In the genomic region with DNA sequence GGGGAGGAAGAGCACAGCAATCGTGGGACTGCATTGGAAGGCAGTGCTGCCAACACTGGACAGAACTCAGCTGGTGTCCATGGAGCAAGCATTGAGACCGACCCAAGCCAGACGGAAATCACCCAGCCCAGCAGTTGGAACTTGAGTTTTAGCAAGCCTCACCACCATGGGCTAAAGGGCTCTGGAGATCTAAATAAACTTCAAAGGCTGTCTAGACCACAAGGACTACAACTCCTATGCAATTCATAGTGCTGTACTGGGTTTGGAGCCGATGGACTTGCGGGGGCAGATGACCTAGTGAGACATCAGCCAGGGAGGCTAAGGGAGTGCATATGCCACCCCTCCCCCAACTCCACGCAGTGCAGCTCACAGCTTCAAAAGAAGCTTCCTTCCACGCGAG, we compare ENCODE assay signal across 16 cellular contexts.
DNase-seq lines count a peak whose midpoint lies in the region; ATAC-seq and FAIRE-seq lines count a peak whose summit lies in the region.
"Had no signal": no experiment of that assay in that cellular context is flagged by ENCODE, and none has a peak within 500 bp of the region (broad histone marks: within the 10 kb centered on the region; RNA-seq: fewer than 3 reads in every experiment).

No MANE protein-coding gene starts in this region.

- no peak overlapping the region for H2BK15ac ChIP-seq in mesenchymal stem cell (ENCODE audit: low read depth, poor library complexity, severe bottlenecking)

- 73% methylated on average over 8 of the region's 8 CpGs for WGBS in mesenchymal stem cell

- no peaks in the 10 kb centered on the region for H3K79me1 ChIP-seq in mesenchymal stem cell (replicated peaks; ENCODE audit: low read length, poor library complexity, severe bottlenecking)

- no peak overlapping the region for H3K9ac ChIP-seq in mesenchymal stem cell (ENCODE audit: low read length)

- no peak overlapping the region for H3K4me3 Mint-ChIP-seq in activated T-helper 17 cell treated with anti-CD3 and anti-CD28 coated beads, Interleukin-2, amount 50 U/mL, for 72 hours
- H3K4me3 Mint-ChIP-seq: CD8-positive, alpha-beta memory T cell had no signal

- no peak for ATAC-seq in activated T-helper 17 cell treated with anti-CD3 and anti-CD28 coated beads, Interleukin-2, amount 50 U/mL, for 72 hours (replicated peaks)

- no peak overlapping the region for H3K4me2 ChIP-seq in mesenchymal stem cell (ENCODE audit: low read length, poor library complexity, severe bottlenecking)

- H3K36me3 ChIP-seq in mesenchymal stem cell (ENCODE audit: control insufficient read depth in 1 of 2, insufficient read depth in 2 of 2, low read depth in 1 of 2, low read length in 2 of 2) = no peaks in the 10 kb centered on the region
- H3K36me3 ChIP-seq: SJSA1 had no signal

- H3K4me1 ChIP-seq in mesenchymal stem cell (ENCODE audit: control insufficient read depth, insufficient read depth, low read depth, low read length) = no peaks in the 10 kb centered on the region

- peak; percentile 13 for FAIRE-seq in HTR-8/SVneo (lab: Jason Lieb, UNC)
- FAIRE-seq: H54 had no signal

- H3K18ac ChIP-seq in mesenchymal stem cell (ENCODE audit: low read depth in 1 of 2, low read length in 2 of 2) = no peak overlapping the region

- no peak overlapping the region for H2AFZ ChIP-seq in mesenchymal stem cell (ENCODE audit: low read depth, low read length)

- no peak overlapping the region for H3K4me3 ChIP-seq in mesenchymal stem cell (ENCODE audit: insufficient read depth in 1 of 2, low read depth in 1 of 2, low read length in 2 of 2)
- H3K4me3 ChIP-seq: SJSA1 had no signal

- no peak overlapping the region for H2AK5ac ChIP-seq in mesenchymal stem cell (ENCODE audit: low read length, severe bottlenecking)

- H2BK120ac ChIP-seq in mesenchymal stem cell (ENCODE audit: low read depth, low read length) = no peak overlapping the region

- H3K4me1 Mint-ChIP-seq in activated T-helper 17 cell treated with anti-CD3 and anti-CD28 coated beads, Interleukin-2, amount 50 U/mL, for 72 hours = peaks cover 4% of the 10 kb centered on the region
- H3K4me1 Mint-ChIP-seq: CD8-positive, alpha-beta memory T cell had no signal

- no peak overlapping the region for H2BK5ac ChIP-seq in mesenchymal stem cell (ENCODE audit: low read depth, low read length, poor library complexity, severe bottlenecking)

- peak; percentile 7 for DNase-seq in AG08396 (ENCODE audit: low spot score)
- no peak for DNase-seq in HTR-8/SVneo (ENCODE audit: insufficient read length, low spot score)
- DNase-seq in mesenchymal stem cell = peak; percentile 67
- DNase-seq in NCI-H2107 treated with DMSO at 0.1 percent for 48 hours (lab: John Stamatoyannopoulos, UW; ENCODE audit: unreplicated experiment) = no peak
- no peak for DNase-seq in epidermal melanocyte (ENCODE audit: insufficient read length, low spot score)
- no peak for DNase-seq in NCI-H1694 treated with DMSO at 0.1 percent for 48 hours (lab: John Stamatoyannopoulos, UW)
- DNase-seq: CD8-positive, alpha-beta memory T cell; NCI-H1436; NCI-H2081; NCI-H226; NCI-H526; OCI-M1 had no signal

- no peaks in the 10 kb centered on the region for H3K27me3 Mint-ChIP-seq in activated T-helper 17 cell treated with anti-CD3 and anti-CD28 coated beads, Interleukin-2, amount 50 U/mL, for 72 hours
- H3K27me3 Mint-ChIP-seq: CD8-positive, alpha-beta memory T cell had no signal

- H3K9me3 ChIP-seq in mesenchymal stem cell (ENCODE audit: control insufficient read depth, low read length) = no peaks in the 10 kb centered on the region
- H3K9me3 ChIP-seq: SJSA1 had no signal

- H3K4ac ChIP-seq in mesenchymal stem cell (ENCODE audit: low read depth in 1 of 2, low read length in 2 of 2) = no peak overlapping the region

- no peak overlapping the region for H3K23ac ChIP-seq in mesenchymal stem cell (ENCODE audit: low read length in 2 of 2)

- no peak overlapping the region for H3K14ac ChIP-seq in mesenchymal stem cell (ENCODE audit: low read length in 2 of 2)

- no peak overlapping the region for H4K91ac ChIP-seq in mesenchymal stem cell (ENCODE audit: low read length)

- H3K27me3 ChIP-seq in mesenchymal stem cell (ENCODE audit: control insufficient read depth in 1 of 2, insufficient read depth in 1 of 2, low read length in 2 of 2) = no peaks in the 10 kb centered on the region
- H3K27me3 ChIP-seq: SJSA1 had no signal

- peak overlapping the region; percentile 2 for H3K27ac Mint-ChIP-seq in activated T-helper 17 cell treated with anti-CD3 and anti-CD28 coated beads, Interleukin-2, amount 50 U/mL, for 72 hours
- H3K27ac Mint-ChIP-seq: CD8-positive, alpha-beta memory T cell had no signal

- H4K8ac ChIP-seq in mesenchymal stem cell (ENCODE audit: low read length) = peak overlapping the region; percentile 54

- no peaks in the 10 kb centered on the region for H3K9me3 Mint-ChIP-seq in activated T-helper 17 cell treated with anti-CD3 and anti-CD28 coated beads, Interleukin-2, amount 50 U/mL, for 72 hours
- H3K9me3 Mint-ChIP-seq: CD8-positive, alpha-beta memory T cell had no signal

- H2BK12ac ChIP-seq in mesenchymal stem cell (ENCODE audit: low read length in 2 of 2) = no peak overlapping the region

- no peak overlapping the region for H3K27ac ChIP-seq in mesenchymal stem cell (ENCODE audit: low read length, poor library complexity, severe bottlenecking)
- H3K27ac ChIP-seq: RWPE1, SJSA1 had no signal

- no peaks in the 10 kb centered on the region for H3K36me3 Mint-ChIP-seq in activated T-helper 17 cell treated with anti-CD3 and anti-CD28 coated beads, Interleukin-2, amount 50 U/mL, for 72 hours (ENCODE audit: low read depth)
- H3K36me3 Mint-ChIP-seq: CD8-positive, alpha-beta memory T cell had no signal

Comparison
In these comparisons a context has a peak if more than half of its experiments do, and no peak if none do; other contexts are left out.
1. DNase-seq: peak in AG08396 (single experiment) and mesenchymal stem cell (single experiment); none in HTR-8/SVneo (single experiment), NCI-H2107 treated with DMSO at 0.1 percent for 48 hours (single experiment), epidermal melanocyte (single experiment) and NCI-H1694 treated with DMSO at 0.1 percent for 48 hours (single experiment).